Comparison of ENCODE assay signal across 23 cellular contexts in genomic region chr5:113150221-113150620, GRCh38.
"Had no signal": no experiment of that assay in that cellular context is flagged by ENCODE, and none has a peak within 500 bp of the region (broad histone marks: within the 10 kb centered on the region; RNA-seq: fewer than 3 reads in every experiment).

No MANE protein-coding gene starts in this region.

- H2AFZ ChIP-seq: neural progenitor cell had no signal

- DNase-seq: activated B cell treated with CpG ODN at 0.5 μM for 24 hours; activated CD4-positive, alpha-beta memory T cell treated with anti-CD3 and anti-CD28 coated beads for 36 hours; activated CD4-positive, alpha-beta T cell treated with anti-CD3 and anti-CD28 coated beads for 4 hours; activated naive CD4-positive, alpha-beta T cell treated with Interleukin-2 at 50 U/mL for 16 hours; activated naive CD8-positive, alpha-beta T cell treated with anti-CD3 and anti-CD28 coated beads, Interleukin-2, amount 50 U/mL, for 24 hours; activated T-cell treated with anti-CD3 and anti-CD28 coated beads for 4 hours; colonic mucosa; left colon; naive B cell; SK-N-SH; stimulated activated CD4-positive, alpha-beta T cell treated with anti-CD3 and anti-CD28 coated beads, Interleukin-15, amount 100 ng/mL, for 24 hours; stimulated activated CD4-positive, alpha-beta T cell treated with anti-CD3 and anti-CD28 coated beads, Interleukin-2, amount 100 ng/mL, for 48 hours; transverse colon had no signal

- FAIRE-seq: TTC549 had no signal

- H3K36me3 ChIP-seq: ascending aorta, colonic mucosa, esophagus muscularis mucosa, neural progenitor cell, right atrium auricular region, transverse colon had no signal

- H3K9ac ChIP-seq: neural progenitor cell, SK-N-SH had no signal

- H3K4me3 ChIP-seq: ascending aorta, colonic mucosa, esophagus muscularis mucosa, neural progenitor cell, right atrium auricular region, skin epidermis, transverse colon had no signal

- H3K9me3 ChIP-seq: ascending aorta, colonic mucosa, esophagus muscularis mucosa, right atrium auricular region, SK-N-SH, transverse colon had no signal

- H3K27me3 ChIP-seq: ascending aorta, colonic mucosa, esophagus muscularis mucosa, neural progenitor cell, right atrium auricular region, transverse colon had no signal

- H3K9me3 Mint-ChIP-seq: activated B cell treated with CpG ODN at 0.5 μM for 24 hours; activated CD4-positive, alpha-beta memory T cell treated with anti-CD3 and anti-CD28 coated beads for 36 hours; activated naive CD8-positive, alpha-beta T cell treated with anti-CD3 and anti-CD28 coated beads, Interleukin-2, amount 50 U/mL, for 24 hours; activated T-helper 1 cell treated with anti-CD3 and anti-CD28 coated beads, Interleukin-12 subunit alpha, Interleukin-12 subunit beta, Interleukin-2, Interleukin-4 antibody, amounts not matched to agents 30 ng/mL and 10 ng/mL and 1 ng/mL, durations not matched to agents 14 hours and 24 hours and 36 hours; central memory CD8-positive, alpha-beta T cell; neural progenitor cell; stimulated activated naive CD8-positive, alpha-beta T cell treated with anti-CD3 and anti-CD28 coated beads, Interleukin-15, Interleukin-2, amounts not matched to agents 100 ng/mL and 50 ng/mL, for 24 hours; T-helper 2 cell treated with Interferon-gamma antibody and Interleukin-4, amounts not matched to agents 5 μg/mL and 100 μg/mL, for 36 hours had no signal

- H3K27me3 Mint-ChIP-seq: activated CD4-positive, alpha-beta memory T cell treated with anti-CD3 and anti-CD28 coated beads for 36 hours; activated naive CD8-positive, alpha-beta T cell treated with anti-CD3 and anti-CD28 coated beads, Interleukin-2, amount 50 U/mL, for 24 hours; stimulated activated naive CD8-positive, alpha-beta T cell treated with anti-CD3 and anti-CD28 coated beads, Interleukin-15, Interleukin-2, amounts not matched to agents 100 ng/mL and 50 ng/mL, for 24 hours had no signal

- H3K4me1 Mint-ChIP-seq: activated B cell treated with CpG ODN at 0.5 μM for 24 hours; central memory CD8-positive, alpha-beta T cell; naive B cell had no signal

- H3K4me3 Mint-ChIP-seq: activated B cell treated with CpG ODN at 0.5 μM for 24 hours; activated CD4-positive, alpha-beta memory T cell treated with anti-CD3 and anti-CD28 coated beads for 36 hours; activated naive CD8-positive, alpha-beta T cell treated with anti-CD3 and anti-CD28 coated beads, Interleukin-2, amount 50 U/mL, for 24 hours; activated T-helper 1 cell treated with anti-CD3 and anti-CD28 coated beads, Interleukin-12 subunit alpha, Interleukin-12 subunit beta, Interleukin-2, Interleukin-4 antibody, amounts not matched to agents 30 ng/mL and 10 ng/mL and 1 ng/mL, durations not matched to agents 14 hours and 24 hours and 36 hours; central memory CD8-positive, alpha-beta T cell; naive B cell; neural progenitor cell; stimulated activated naive CD8-positive, alpha-beta T cell treated with anti-CD3 and anti-CD28 coated beads, Interleukin-15, Interleukin-2, amounts not matched to agents 100 ng/mL and 50 ng/mL, for 24 hours; T-helper 2 cell treated with Interferon-gamma antibody and Interleukin-4, amounts not matched to agents 5 μg/mL and 100 μg/mL, for 36 hours had no signal

- H3K27ac Mint-ChIP-seq: activated B cell treated with CpG ODN at 0.5 μM for 24 hours; activated CD4-positive, alpha-beta memory T cell treated with anti-CD3 and anti-CD28 coated beads for 36 hours; activated naive CD8-positive, alpha-beta T cell treated with anti-CD3 and anti-CD28 coated beads, Interleukin-2, amount 50 U/mL, for 24 hours; activated T-helper 1 cell treated with anti-CD3 and anti-CD28 coated beads, Interleukin-12 subunit alpha, Interleukin-12 subunit beta, Interleukin-2, Interleukin-4 antibody, amounts not matched to agents 30 ng/mL and 10 ng/mL and 1 ng/mL, durations not matched to agents 14 hours and 24 hours and 36 hours; neural progenitor cell; stimulated activated naive CD8-positive, alpha-beta T cell treated with anti-CD3 and anti-CD28 coated beads, Interleukin-15, Interleukin-2, amounts not matched to agents 100 ng/mL and 50 ng/mL, for 24 hours; T-helper 2 cell treated with Interferon-gamma antibody and Interleukin-4, amounts not matched to agents 5 μg/mL and 100 μg/mL, for 36 hours had no signal

- H3K4me2 ChIP-seq: neural progenitor cell, SK-N-SH had no signal

- H3K4me1 ChIP-seq: ascending aorta, colonic mucosa, transverse colon had no signal

- H3K36me3 Mint-ChIP-seq: activated CD4-positive, alpha-beta memory T cell treated with anti-CD3 and anti-CD28 coated beads for 36 hours; naive B cell; neural progenitor cell had no signal

- H3K27ac ChIP-seq: ascending aorta, colonic mucosa, esophagus muscularis mucosa, neural progenitor cell, right atrium auricular region, transverse colon had no signal
